30 cellular contexts compared by ENCODE assay signal in the genomic region with DNA sequence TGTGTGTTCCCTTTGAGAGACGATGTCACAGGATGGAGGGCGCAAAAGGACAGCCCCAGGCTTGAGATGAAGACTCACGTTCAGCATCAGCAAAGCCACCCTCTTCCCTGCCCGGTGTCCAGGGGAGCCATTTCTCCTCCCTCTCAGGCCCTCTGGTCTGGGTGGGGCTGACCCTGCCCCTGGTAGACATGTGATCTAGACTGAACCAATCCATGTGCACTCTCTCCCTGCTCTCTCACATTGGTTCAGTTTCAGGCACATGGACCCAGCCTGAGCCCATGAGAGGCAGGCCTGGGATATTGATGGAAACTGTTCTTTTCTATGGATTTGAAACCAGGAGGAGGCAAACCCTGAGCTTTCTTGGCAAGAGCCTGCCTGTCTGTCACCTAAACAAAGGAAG.
"Had no signal": no experiment of that assay in that cellular context is flagged by ENCODE, and none has a peak within 500 bp of the region (broad histone marks: within the 10 kb centered on the region; RNA-seq: fewer than 3 reads in every experiment).

No MANE protein-coding gene starts in this region.

- H3K9me3 ChIP-seq: ovary, psoas muscle, right lobe of liver, sigmoid colon, suprapubic skin, testis, tibial artery, transverse colon, upper lobe of right lung, uterus had no signal

- H3K27me3 ChIP-seq: ovary, right lobe of liver, testis, uterus had no signal

- H3K9me3 Mint-ChIP-seq: natural killer cell treated with Interleukin-12 subunit alpha and Interleukin-12 subunit beta and Interleukin-15 and Interleukin-18, amount 100 ng/mL, for 72 hours; nephron progenitor cell; neural crest cell; stimulated activated naive CD8-positive, alpha-beta T cell treated with anti-CD3 and anti-CD28 coated beads, Interleukin-15, amount 100 ng/mL, for 72 hours; type B pancreatic cell had no signal

- DNase-seq: naive thymus-derived CD8-positive, alpha-beta T cell; nephron progenitor cell; occipital lobe; ovary; posterior cingulate gyrus; psoas muscle; right cardiac atrium; right lobe of liver; sigmoid colon; small intestine; stimulated activated CD4-positive, alpha-beta T cell treated with anti-CD3 and anti-CD28 coated beads, Interleukin-1b, Interleukin-23, amount 100 ng/mL, for 48 hours; stimulated activated CD4-positive, alpha-beta T cell treated with anti-CD3 and anti-CD28 coated beads, Interleukin-4, amount 100 ng/mL, for 1 hour; stimulated activated CD4-positive, alpha-beta T cell treated with anti-CD3 and anti-CD28 coated beads, Interleukin-4, amount 100 ng/mL, for 4 hours; stimulated activated CD8-positive, alpha-beta memory T cell treated with anti-CD3 and anti-CD28 coated beads, Interleukin-4, amount 100 ng/mL, for 48 hours; stimulated activated naive CD4-positive, alpha-beta T cell; stimulated activated naive CD8-positive, alpha-beta T cell treated with anti-CD3 and anti-CD28 coated beads, Interleukin-15, amount 100 ng/mL, for 72 hours; stimulated activated naive CD8-positive, alpha-beta T cell treated with anti-CD3 and anti-CD28 coated beads, Interleukin-15, Interleukin-2, amounts not matched to agents 100 U/mL and 50 U/mL, for 24 hours; substantia nigra; testis; tibial artery; transverse colon; upper lobe of right lung; uterus had no signal

- FAIRE-seq: small intestine had no signal

- H3K79me2 ChIP-seq: parathyroid adenoma had no signal

- H3K9ac ChIP-seq: parathyroid adenoma had no signal

- H3K4me1 Mint-ChIP-seq: nephron progenitor cell; neural crest cell; stimulated activated memory B cell treated with anti-CD40 and anti-IgM and Interleukin-4, amounts not matched to agents 10 μg/mL and 1 μg/mL and 100 μg/mL, for 72 hours; stimulated activated naive CD8-positive, alpha-beta T cell treated with anti-CD3 and anti-CD28 coated beads, Interleukin-15, amount 100 ng/mL, for 72 hours had no signal

- H3K4me1 ChIP-seq: parathyroid adenoma, psoas muscle, sigmoid colon, suprapubic skin, testis, tibial artery, transverse colon, upper lobe of right lung, uterus had no signal

- H3K36me3 ChIP-seq: ovary, right lobe of liver, sigmoid colon, suprapubic skin, tibial artery, transverse colon, upper lobe of right lung, uterus had no signal

- ATAC-seq: naive thymus-derived CD8-positive, alpha-beta T cell; psoas muscle; right cardiac atrium; right lobe of liver; stimulated activated memory B cell treated with anti-CD40 and anti-IgM and Interleukin-4, amounts not matched to agents 10 μg/mL and 1 μg/mL and 100 μg/mL, for 72 hours; stimulated activated naive CD8-positive, alpha-beta T cell treated with anti-CD3 and anti-CD28 coated beads, Interleukin-15, amount 100 ng/mL, for 72 hours; stimulated activated naive CD8-positive, alpha-beta T cell treated with anti-CD3 and anti-CD28 coated beads, Interleukin-15, Interleukin-2, amounts not matched to agents 100 U/mL and 50 U/mL, for 24 hours; upper lobe of right lung had no signal

- H3K4me3 Mint-ChIP-seq: naive thymus-derived CD8-positive, alpha-beta T cell; natural killer cell treated with Interleukin-12 subunit alpha and Interleukin-12 subunit beta and Interleukin-15 and Interleukin-18, amount 100 ng/mL, for 72 hours; nephron progenitor cell; neural crest cell; stimulated activated memory B cell treated with anti-CD40 and anti-IgM and Interleukin-4, amounts not matched to agents 10 μg/mL and 1 μg/mL and 100 μg/mL, for 72 hours; stimulated activated naive CD8-positive, alpha-beta T cell treated with anti-CD3 and anti-CD28 coated beads, Interleukin-15, amount 100 ng/mL, for 72 hours; type B pancreatic cell had no signal

- H3K36me3 Mint-ChIP-seq: natural killer cell treated with Interleukin-12 subunit alpha and Interleukin-12 subunit beta and Interleukin-15 and Interleukin-18, amount 100 ng/mL, for 72 hours; stimulated activated memory B cell treated with anti-CD40 and anti-IgM and Interleukin-4, amounts not matched to agents 10 μg/mL and 1 μg/mL and 100 μg/mL, for 72 hours; type B pancreatic cell had no signal

- H2AFZ ChIP-seq: parathyroid adenoma had no signal

- H3K27ac Mint-ChIP-seq: naive thymus-derived CD8-positive, alpha-beta T cell; natural killer cell treated with Interleukin-12 subunit alpha and Interleukin-12 subunit beta and Interleukin-15 and Interleukin-18, amount 100 ng/mL, for 72 hours; nephron progenitor cell; progenitor cell of endocrine pancreas; stimulated activated memory B cell treated with anti-CD40 and anti-IgM and Interleukin-4, amounts not matched to agents 10 μg/mL and 1 μg/mL and 100 μg/mL, for 72 hours; type B pancreatic cell had no signal

- H3K4me3 ChIP-seq: ovary, psoas muscle, right lobe of liver, sigmoid colon, suprapubic skin, testis, tibial artery, transverse colon, upper lobe of right lung, uterus had no signal

- H3K27ac ChIP-seq: ovary, parathyroid adenoma, psoas muscle, right lobe of liver, sigmoid colon, suprapubic skin, testis, tibial artery, transverse colon, upper lobe of right lung, uterus had no signal
